In the genomic region with DNA sequence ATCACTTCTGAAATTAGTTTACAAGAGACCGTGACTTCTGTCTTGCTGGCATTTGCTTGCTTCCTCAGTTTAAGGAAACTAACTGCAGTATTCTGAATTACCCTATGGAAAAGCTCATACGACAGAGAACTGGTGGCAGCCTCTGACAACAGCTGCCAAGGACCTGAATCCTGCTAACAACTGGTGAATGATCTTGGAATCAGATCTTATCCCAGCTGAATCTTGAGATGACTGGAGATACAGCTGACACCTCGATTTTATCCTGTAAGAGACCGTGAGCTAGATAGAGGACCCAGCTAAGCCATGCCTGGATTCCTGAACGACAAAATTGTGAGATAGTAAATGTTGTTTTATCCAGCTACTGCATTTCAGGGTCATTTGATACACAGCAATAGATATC, we compare ENCODE assay signal across 23 cellular contexts.
DNase-seq lines count a peak whose midpoint lies in the region; ATAC-seq and TF ChIP-seq lines count a peak whose summit lies in the region.
"Had no signal": no experiment of that assay in that cellular context is flagged by ENCODE, and none has a peak within 500 bp of the region (broad histone marks: within the 10 kb centered on the region; RNA-seq: fewer than 3 reads in every experiment).

No MANE protein-coding gene starts in this region.

- WGBS in trophoblast cell (ENCODE audit: extremely low coverage, insufficient coverage, insufficient read length), result no CpG with 5 or more reads among the region's 5 CpGs

- H3K9me3 ChIP-seq in Caco-2 (no peaks in the 10 kb centered on the region), PC-9 (ENCODE audit: insufficient read depth, low read depth) (no peaks in the 10 kb centered on the region), trophoblast cell (ENCODE audit: insufficient read depth, low read depth, low read length) (no peaks in the 10 kb centered on the region)
- H3K9me3 ChIP-seq: BLaER1 had no signal

- H3K27ac ChIP-seq in PC-9 (peak overlapping the region; percentile 81), trophoblast cell (ENCODE audit: low read depth, low read length) (peak overlapping the region; percentile 58)
- H3K27ac ChIP-seq: BLaER1, HL-60, RWPE1 had no signal

- BruUV-seq in Caco-2 (replicated peaks; lab: Mats Ljungman, UMichigan) (no TSS peak), PC-9 (replicated peaks; lab: Mats Ljungman, UMichigan) (TSS peak; percentile 31)

- no peak overlapping the region for H3K4me3 Mint-ChIP-seq in Caco-2 (ENCODE audit: unreplicated experiment)
- H3K4me3 Mint-ChIP-seq in chondrocyte (ENCODE audit: unreplicated experiment), result no peak overlapping the region
- H3K4me3 Mint-ChIP-seq: CD4-positive, CD25-positive, alpha-beta regulatory T cell had no signal

- peak overlapping the region; percentile 52 for H2BK120ac ChIP-seq in trophoblast cell (ENCODE audit: insufficient read depth, low read length, poor library complexity)

- H4K8ac ChIP-seq in trophoblast cell (ENCODE audit: low read depth, low read length), result no peak overlapping the region

- H4K20me1 ChIP-seq in PC-9 (ENCODE audit: insufficient read depth), result no peaks in the 10 kb centered on the region
- H4K20me1 ChIP-seq: BLaER1 had no signal

- CTCF ChIA-PET in Caco-2 (lab: Charles Lee) (no interaction called here), PC-9 (lab: Charles Lee) (no interaction called here)

- H3K9me2 ChIP-seq in PC-9 (ENCODE audit: insufficient read depth), result no peaks in the 10 kb centered on the region

- H4K91ac ChIP-seq in trophoblast cell (ENCODE audit: low read depth, low read length), result peak overlapping the region; percentile 81

- H3K36me3 ChIP-seq in Caco-2 (ENCODE audit: control insufficient read depth, insufficient read depth, low read length), result no peaks in the 10 kb centered on the region
- no peaks in the 10 kb centered on the region for H3K36me3 ChIP-seq in PC-9 (ENCODE audit: low read depth)
- no peaks in the 10 kb centered on the region for H3K36me3 ChIP-seq in trophoblast cell (ENCODE audit: control insufficient read depth in 1 of 2, insufficient read depth in 2 of 2, low read length in 2 of 2)
- H3K36me3 ChIP-seq: BLaER1 had no signal

- H3K27me3 ChIP-seq in Caco-2 (replicated peaks; ENCODE audit: control insufficient read depth, insufficient read depth, low read length) (no peaks in the 10 kb centered on the region), PC-9 (ENCODE audit: insufficient read depth, low read depth) (no peaks in the 10 kb centered on the region), trophoblast cell (ENCODE audit: insufficient read depth, low read length) (no peaks in the 10 kb centered on the region)
- H3K27me3 ChIP-seq: BLaER1 had no signal

- no peak overlapping the region for H3K23ac ChIP-seq in trophoblast cell (ENCODE audit: low read length)

- peak overlapping the region; percentile 75 for H2BK12ac ChIP-seq in trophoblast cell (ENCODE audit: low read length)

- TF ChIP-seq CTCF in Caco-2 (IDR thresholded peaks at IDR 0.05; ENCODE audit: insufficient read depth in 1 of 2, low read depth in 1 of 2, low read length in 1 of 2, severe bottlenecking in 1 of 2, unreplicated experiment in 1 of 2), result no peak
- TF ChIP-seq CTCF in PC-9 (conservative IDR thresholded peaks at IDR 0.05), result no peak
- TF ChIP-seq CTCF in chondrocyte (IDR thresholded peaks at IDR 0.05), result no peak

- peak overlapping the region; percentile 67 for H2BK5ac ChIP-seq in trophoblast cell (ENCODE audit: low read depth, low read length, poor library complexity)

- DNase-seq in Caco-2, result no peak
- DNase-seq in PC-9, result no peak
- DNase-seq in myocyte (ENCODE audit: low read depth), result peak; percentile 60
- peak; percentile 25 to 81 for DNase-seq in trophoblast cell
- no peak for DNase-seq in chondrocyte (ENCODE audit: low spot score)
- no peak for DNase-seq in putamen (ENCODE audit: low spot score)
- DNase-seq: CD4-positive, CD25-positive, alpha-beta regulatory T cell; GDM1; GOT3; HCEC 1CT; NCI-H1092; NCI-H1417 treated with DMSO at 0.1 percent for 48 hours; NCI-H1694 treated with DMSO at 0.1 percent for 48 hours; NCI-H2081; NCI-H2227 treated with DMSO at 0.1 percent for 48 hours; NCI-H69; SHP77 had no signal

- no peak overlapping the region for H4K12ac ChIP-seq in trophoblast cell (ENCODE audit: low read depth, low read length)

- H3K4me1 Mint-ChIP-seq in Caco-2 (ENCODE audit: low read depth, unreplicated experiment) (peaks cover 20% of the 10 kb centered on the region), chondrocyte (ENCODE audit: low read depth) (peaks cover 25% of the 10 kb centered on the region)

- no peak overlapping the region for H3K18ac ChIP-seq in trophoblast cell (ENCODE audit: low read length)

- H3K9me3 Mint-ChIP-seq in Caco-2 (ENCODE audit: unreplicated experiment), result no peaks in the 10 kb centered on the region
- no peaks in the 10 kb centered on the region for H3K9me3 Mint-ChIP-seq in chondrocyte (ENCODE audit: low read depth)

- H3K36me3 Mint-ChIP-seq in Caco-2 (ENCODE audit: insufficient read depth, unreplicated experiment) (peaks cover 8% of the 10 kb centered on the region), chondrocyte (ENCODE audit: low read depth) (no peaks in the 10 kb centered on the region)
- H3K36me3 Mint-ChIP-seq: CD4-positive, CD25-positive, alpha-beta regulatory T cell had no signal

- no peak for ATAC-seq in HG03342 (IDR thresholded peaks at IDR 0.05; ENCODE audit: unreplicated experiment)
- ATAC-seq: GM12878, Panc1 had no signal

- H3K4me1 ChIP-seq in Caco-2 (peaks cover 45% of the 10 kb centered on the region), PC-9 (replicated peaks; ENCODE audit: insufficient read depth) (peaks cover 26% of the 10 kb centered on the region), trophoblast cell (ENCODE audit: control insufficient read depth in 1 of 2, insufficient read depth in 2 of 2, low read length in 2 of 2) (peaks cover 0 to 6% of the 10 kb centered on the region in 2 experiments)

- H3K9ac ChIP-seq in trophoblast cell (ENCODE audit: low read length), result no peak overlapping the region
- H3K9ac ChIP-seq: BLaER1 had no signal

- H3K27ac Mint-ChIP-seq in Caco-2 (ENCODE audit: unreplicated experiment) (peak overlapping the region; percentile 29), chondrocyte (ENCODE audit: unreplicated experiment) (no peak overlapping the region)
- H3K27ac Mint-ChIP-seq: CD4-positive, CD25-positive, alpha-beta regulatory T cell had no signal

- H3K14ac ChIP-seq in trophoblast cell (ENCODE audit: low read length), result peak overlapping the region; percentile 32

- H3K4me2 ChIP-seq in PC-9 (peak overlapping the region; percentile 65), trophoblast cell (ENCODE audit: low read length) (no peak overlapping the region)
- H3K4me2 ChIP-seq: BLaER1 had no signal

- H3K79me2 ChIP-seq in PC-9 (ENCODE audit: low read depth), result no peaks in the 10 kb centered on the region
- no peaks in the 10 kb centered on the region for H3K79me2 ChIP-seq in trophoblast cell (ENCODE audit: control insufficient read depth, insufficient read depth, low read length, poor library complexity)

- H3F3A ChIP-seq in PC-9 (ENCODE audit: insufficient read depth, low read depth), result peaks cover 15% of the 10 kb centered on the region

- H3K27me3 Mint-ChIP-seq in Caco-2 (ENCODE audit: insufficient read depth, unreplicated experiment) (no peaks in the 10 kb centered on the region), chondrocyte (ENCODE audit: low read depth) (no peaks in the 10 kb centered on the region)

- H3K79me1 ChIP-seq in trophoblast cell (ENCODE audit: low read length), result peaks cover 13% of the 10 kb centered on the region

- H2AK5ac ChIP-seq in trophoblast cell (ENCODE audit: low read length), result no peak overlapping the region

- POLR2A ChIA-PET in Caco-2 (lab: Charles Lee) (no interaction called here), PC-9 (lab: Charles Lee; ENCODE audit: unreplicated experiment) (interaction anchor here (0.5 to 0.7 kb wide), 2 partner anchors 61 to 1102 kb away, joined by 3 to 5 read pairs; no protein-coding TSS in a partner anchor)

- H3K4ac ChIP-seq in trophoblast cell (ENCODE audit: low read depth, low read length), result no peak overlapping the region

- H2AFZ ChIP-seq in PC-9 (no peak overlapping the region), trophoblast cell (ENCODE audit: insufficient read depth, low read length, poor library complexity) (no peak overlapping the region)

- intact Hi-C loops in Caco-2 (cut with micrococcal nuclease; ENCODE audit: unreplicated experiment) (loop anchor here (1.0 kb wide), 1 partner anchor 11 kb away; no protein-coding TSS in a partner anchor), PC-9 (cut with micrococcal nuclease; ENCODE audit: unreplicated experiment) (loop anchor here (1.0 kb wide), 2 partner anchors 19 to 87 kb away; no protein-coding TSS in a partner anchor)

- H3K4me3 ChIP-seq in Caco-2 (ENCODE audit: low read depth, low read length) (no peak overlapping the region), PC-9 (no peak overlapping the region), trophoblast cell (ENCODE audit: low read depth, low read length) (no peak overlapping the region)
- H3K4me3 ChIP-seq: BLaER1, GM12878 had no signal

Comparison
In these comparisons a context has a peak if more than half of its experiments do, and no peak if none do; other contexts are left out.
1. DNase-seq: peak in myocyte (single experiment) and trophoblast cell (2 of 2); none in Caco-2 (0 of 2), PC-9 (0 of 2), chondrocyte (single experiment) and putamen (single experiment).